Comparison of ENCODE assay signal across 14 cellular contexts in genomic region chr10:86258940-86259339, GRCh38.
"Had no signal": no experiment of that assay in that cellular context is flagged by ENCODE, and none has a peak within 500 bp of the region (broad histone marks: within the 10 kb centered on the region; RNA-seq: fewer than 3 reads in every experiment).

No MANE protein-coding gene starts in this region.

- H3K9me3 ChIP-seq: gastroesophageal sphincter, left ventricle myocardium inferior, neutrophil, tibial artery, uterus had no signal

- H3K36me3 Mint-ChIP-seq: activated CD4-positive, alpha-beta memory T cell treated with anti-CD3 and anti-CD28 coated beads for 36 hours; activated naive CD8-positive, alpha-beta T cell treated with anti-CD3 and anti-CD28 coated beads, Interleukin-2, amount 10 ng/mL, durations not matched to agents 7 days and 5 days; naive thymus-derived CD8-positive, alpha-beta T cell; stimulated activated effector memory CD8-positive, alpha-beta T cell treated with anti-CD3 and anti-CD28 coated beads, Interleukin-12 subunit alpha, Interleukin-12 subunit beta, amount 100 ng/mL, for 72 hours had no signal

- H3K36me3 ChIP-seq: brain microvascular endothelial cell, gastroesophageal sphincter, left ventricle myocardium inferior, neutrophil, tibial artery, uterus had no signal

- H3K4me1 Mint-ChIP-seq: activated CD4-positive, alpha-beta T cell treated with anti-CD3 and anti-CD28 coated beads for 36 hours; stimulated activated effector memory CD8-positive, alpha-beta T cell treated with anti-CD3 and anti-CD28 coated beads, Interleukin-12 subunit alpha, Interleukin-12 subunit beta, amount 100 ng/mL, for 72 hours had no signal

- H3K27me3 ChIP-seq: brain microvascular endothelial cell, uterus had no signal

- ATAC-seq: activated CD4-positive, alpha-beta T cell treated with anti-CD3 and anti-CD28 coated beads for 36 hours; activated T-cell treated with anti-CD3 and anti-CD28 coated beads, Interleukin-2, amount 50 U/mL, for 72 hours; gastroesophageal sphincter; naive thymus-derived CD8-positive, alpha-beta T cell; stimulated activated effector memory CD8-positive, alpha-beta T cell treated with anti-CD3 and anti-CD28 coated beads, Interleukin-12 subunit alpha, Interleukin-12 subunit beta, amount 100 ng/mL, for 72 hours had no signal

- H3K4me3 ChIP-seq: gastroesophageal sphincter, left ventricle myocardium inferior, tibial artery, uterus had no signal

- H3K9me3 Mint-ChIP-seq: activated CD4-positive, alpha-beta memory T cell treated with anti-CD3 and anti-CD28 coated beads for 36 hours; activated naive CD8-positive, alpha-beta T cell treated with anti-CD3 and anti-CD28 coated beads, Interleukin-2, amount 10 ng/mL, durations not matched to agents 7 days and 5 days; activated T-cell treated with anti-CD3 and anti-CD28 coated beads, Interleukin-2, amount 50 U/mL, for 72 hours; stimulated activated effector memory CD8-positive, alpha-beta T cell treated with anti-CD3 and anti-CD28 coated beads, Interleukin-12 subunit alpha, Interleukin-12 subunit beta, amount 100 ng/mL, for 72 hours had no signal

- H3K27ac Mint-ChIP-seq: activated CD4-positive, alpha-beta memory T cell treated with anti-CD3 and anti-CD28 coated beads for 36 hours; activated CD4-positive, alpha-beta T cell treated with anti-CD3 and anti-CD28 coated beads for 36 hours; activated naive CD8-positive, alpha-beta T cell treated with anti-CD3 and anti-CD28 coated beads, Interleukin-2, amount 10 ng/mL, durations not matched to agents 7 days and 5 days; activated T-cell treated with anti-CD3 and anti-CD28 coated beads, Interleukin-2, amount 50 U/mL, for 72 hours; naive thymus-derived CD8-positive, alpha-beta T cell; stimulated activated effector memory CD8-positive, alpha-beta T cell treated with anti-CD3 and anti-CD28 coated beads, Interleukin-12 subunit alpha, Interleukin-12 subunit beta, amount 100 ng/mL, for 72 hours had no signal

- H3K27ac ChIP-seq: brain microvascular endothelial cell, gastroesophageal sphincter, left ventricle myocardium inferior, neutrophil, parathyroid adenoma, tibial artery, uterus had no signal

- H3K4me1 ChIP-seq: parathyroid adenoma, uterus had no signal

- DNase-seq: activated CD4-positive, alpha-beta memory T cell treated with anti-CD3 and anti-CD28 coated beads for 36 hours; activated CD4-positive, alpha-beta T cell treated with anti-CD3 and anti-CD28 coated beads for 36 hours; activated naive CD8-positive, alpha-beta T cell treated with anti-CD3 and anti-CD28 coated beads, Interleukin-2, amount 10 ng/mL, durations not matched to agents 7 days and 5 days; activated T-cell treated with anti-CD3 and anti-CD28 coated beads, Interleukin-2, amount 50 U/mL, for 72 hours; brain microvascular endothelial cell; left ventricle myocardium inferior; naive thymus-derived CD8-positive, alpha-beta T cell; T-helper 2 cell; tibial artery; uterus had no signal

- H3K4me3 Mint-ChIP-seq: activated CD4-positive, alpha-beta memory T cell treated with anti-CD3 and anti-CD28 coated beads for 36 hours; activated CD4-positive, alpha-beta T cell treated with anti-CD3 and anti-CD28 coated beads for 36 hours; activated naive CD8-positive, alpha-beta T cell treated with anti-CD3 and anti-CD28 coated beads, Interleukin-2, amount 10 ng/mL, durations not matched to agents 7 days and 5 days; activated T-cell treated with anti-CD3 and anti-CD28 coated beads, Interleukin-2, amount 50 U/mL, for 72 hours; naive thymus-derived CD8-positive, alpha-beta T cell; stimulated activated effector memory CD8-positive, alpha-beta T cell treated with anti-CD3 and anti-CD28 coated beads, Interleukin-12 subunit alpha, Interleukin-12 subunit beta, amount 100 ng/mL, for 72 hours had no signal
